In genomic region chr21:43106965-43107793, GRCh38 we compare ENCODE assay signal across 8 cellular contexts. TPM values are rescaled to one million over a fixed set of nuclear protein-coding genes. Genes with fewer than 3 reads are reported as not detected.
DNase-seq lines count a peak whose midpoint lies in the region; ATAC-seq, FAIRE-seq and TF ChIP-seq lines count a peak whose summit lies in the region.
"Not testable (repeated sequence)": the region's sequence is repeated elsewhere in the genome, so short reads cannot be mapped to it uniquely, and the experiment has no call there.

Gene U2AF1, minus strand, starts transcription at chr21:43107570. Its CDS starts 76 bp downstream, at chr21:43107494.

- not testable (repeated sequence) for H3K36me3 Mint-ChIP-seq in neural crest cell (ENCODE audit: low read depth)

- BruUV-seq in K562 (replicated peaks; lab: Mats Ljungman, UMichigan): TSS peak; percentile 49

- not testable (repeated sequence) for H3K4me1 ChIP-seq in DND-41 (ENCODE audit: insufficient read depth, low read length); K562 (replicated peaks in 1 of 2; ENCODE audit: control insufficient read depth in 2 of 2, insufficient read depth in 2 of 2, low read length in 2 of 2); cardiac muscle cell (ENCODE audit: low read depth)

- in situ Hi-C loops in K562 (cut with MboI): loop anchor here (25.0 kb wide), 1 partner anchor 195 kb away; no protein-coding TSS in a partner anchor

- TF ChIP-seq RAD21 in K562 (CRISPR knock-in tag; conservative IDR thresholded peaks at IDR 0.05 in 1 of 2, IDR thresholded peaks at IDR 0.05 in 1 of 2): not testable (repeated sequence)

- not testable (repeated sequence) for H2AFZ ChIP-seq in DND-41 (ENCODE audit: low read depth, low read length); K562 (ENCODE audit: low read depth, low read length)

- not testable (repeated sequence) for H4K20me1 ChIP-seq in DND-41 (ENCODE audit: insufficient read depth, low read length); K562 (replicated peaks; ENCODE audit: control insufficient read depth, insufficient read depth, low read length)

- H3K36me3 ChIP-seq in DND-41 (ENCODE audit: insufficient read depth, low read length); K562 (ENCODE audit: control insufficient read depth, insufficient read depth, low read length); cardiac muscle cell: not testable (repeated sequence)

- intact Hi-C loops in K562 (cut with micrococcal nuclease): not testable (repeated sequence)

- not testable (repeated sequence) for H3K27me3 Mint-ChIP-seq in neural crest cell (ENCODE audit: low read depth)

- H3K27me3 ChIP-seq in DND-41 (ENCODE audit: insufficient read depth, low read length, poor library complexity); K562 (ENCODE audit: control insufficient read depth in 2 of 2, insufficient read depth in 2 of 2, low read length in 2 of 2); cardiac muscle cell: not testable (repeated sequence)

- POLR2A ChIA-PET in K562 (lab: Yijun Ruan, JAX): not testable (repeated sequence)

- not testable (repeated sequence) for H3K9me3 Mint-ChIP-seq in neural crest cell

- not testable (repeated sequence) for TF ChIP-seq CTCF in DND-41 (IDR thresholded peaks at IDR 0.05; ENCODE audit: borderline replicate concordance, extremely low read depth, low read length, poor library complexity, severe bottlenecking); K562 (IDR thresholded peaks at IDR 0.05 in 2 of 3, conservative IDR thresholded peaks at IDR 0.05 in 1 of 3; ENCODE audit: insufficient read depth in 2 of 3, low read depth in 1 of 3, low read length in 3 of 3); cardiac muscle cell (IDR thresholded peaks at IDR 0.05; ENCODE audit: low read depth, low read length); neural crest cell (conservative IDR thresholded peaks at IDR 0.05)

- peak; percentile 88 for ATAC-seq in DND-41 (ENCODE audit: insufficient read depth, low read depth)
- ATAC-seq in GM21717 (IDR thresholded peaks at IDR 0.05; ENCODE audit: unreplicated experiment): peak; percentile 50
- ATAC-seq in HG03457 (IDR thresholded peaks at IDR 0.05; ENCODE audit: unreplicated experiment): peak; percentile 53
- peak; percentile 89 for ATAC-seq in K562

- CTCF ChIA-PET in K562 (lab: Yijun Ruan, JAX; ENCODE audit: low intra/inter-chr PET ratio): not testable (repeated sequence)

- H3K27ac Mint-ChIP-seq in neural crest cell (ENCODE audit: unreplicated experiment): not testable (repeated sequence)

- H3K4me1 Mint-ChIP-seq in neural crest cell: not testable (repeated sequence)

- not testable (repeated sequence) for TF ChIP-seq EP300 in K562 (IDR thresholded peaks at IDR 0.05; ENCODE audit: low read length)

- peak; percentile 77 for DNase-seq in DND-41
- DNase-seq in T-helper 22 cell (ENCODE audit: low read depth): peak; percentile 71
- peak in 3 of 4 experiments; percentile 19 to 25 (median 22) for DNase-seq in K562 (ENCODE audit: extremely low read depth in 1 of 4, low spot score in 3 of 4)
- peak in 1 of 2 donors; percentile 0 for DNase-seq in cardiac muscle cell (ENCODE audit: low read depth in 1 of 2, low spot score in 1 of 2)
- DNase-seq in neural crest cell (ENCODE audit: low read depth, low spot score): peak; percentile 16
- DNase-seq in stimulated activated CD8-positive, alpha-beta memory T cell treated with anti-CD3 and anti-CD28 coated beads, Interleukin-4, amount 100 ng/mL, for 48 hours: peak; percentile 79

- no CpG with 5 or more reads among the region's 107 CpGs for WGBS in K562 (ENCODE audit: insufficient coverage, low coverage, missing lambda C conversion rate)

- TF ChIP-seq POLR2A in K562 (conservative IDR thresholded peaks at IDR 0.05): not testable (repeated sequence)

- H3K9me1 ChIP-seq in K562 (ENCODE audit: control insufficient read depth, insufficient read depth, low read length): not testable (repeated sequence)

- not testable (repeated sequence) for H3K79me2 ChIP-seq in DND-41 (ENCODE audit: insufficient read depth, low read length); K562 (ENCODE audit: control insufficient read depth, insufficient read depth, low read length)

- FAIRE-seq in K562 (lab: Jason Lieb, UNC): peak; percentile 70

- H3K4me2 ChIP-seq in DND-41 (ENCODE audit: insufficient read depth, low read length); K562 (ENCODE audit: insufficient read depth, low read length): not testable (repeated sequence)

- H3K9me3 ChIP-seq in DND-41 (ENCODE audit: insufficient read depth, low read length, severe bottlenecking); K562 (replicated peaks; ENCODE audit: control insufficient read depth, insufficient read depth, low read depth, low read length); cardiac muscle cell (ENCODE audit: low read depth): not testable (repeated sequence)

- peak within 1 kb of the TSS; percentile 55 for H3K9ac ChIP-seq in DND-41 (ENCODE audit: low read depth, low read length)
- peak within 1 kb of the TSS; percentile 63 to 88; a peak in 3 of 4 replicates for H3K9ac ChIP-seq in K562 (ENCODE audit: insufficient read depth in 1 of 2, low read depth in 2 of 2, low read length in 2 of 2)

- peak within 1 kb of the TSS in 1 of 2 experiments; percentile 55; a peak in 2 of 4 replicates for H3K4me3 ChIP-seq in DND-41 (ENCODE audit: low read depth in 1 of 2, low read length in 2 of 2)
- H3K4me3 ChIP-seq in K562: peak within 1 kb of the TSS; percentile 42
- peak within 1 kb of the TSS; percentile 40 for H3K4me3 ChIP-seq in cardiac muscle cell

- H3K27ac ChIP-seq in DND-41 (ENCODE audit: low read length) (peak within 1 kb of the TSS; percentile 63; the same call in 1 of the 2 replicates), K562 (ENCODE audit: extremely low read depth, low read depth, low read length) (peak within 1 kb of the TSS; percentile 72; the same call in 2 of the 3 replicates), cardiac muscle cell (peak within 1 kb of the TSS; percentile 82)

- H3K4me3 Mint-ChIP-seq in neural crest cell: not testable (repeated sequence)

TF ChIP-seq in K562, 482 proteins besides CTCF, POLR2A, EP300 and RAD21:
- peak; percentile 29; the same call in 1 of the 2 replicates for TF ChIP-seq ZFX (CRISPR knock-in tag; IDR thresholded peaks at IDR 0.05)
- TF ChIP-seq CREM (IDR thresholded peaks at IDR 0.05; ENCODE audit: low read depth): peak; percentile 87
- TF ChIP-seq EP400 (IDR thresholded peaks at IDR 0.05): peak; percentile 42; the same call in 1 of the 2 replicates
- peak; percentile 55; the same call in 1 of the 2 replicates for TF ChIP-seq POLR2G (IDR thresholded peaks at IDR 0.05; ENCODE audit: low read depth, low read length)
- TF ChIP-seq ATF1 (CRISPR knock-in tag; IDR thresholded peaks at IDR 0.05): peak; percentile 73
- not testable (repeated sequence) for TF ChIP-seq ATF1 (tag; IDR thresholded peaks at IDR 0.05); CREB1 (CRISPR knock-in tag; IDR thresholded peaks at IDR 0.05)
- TF ChIP-seq RBFOX2 (IDR thresholded peaks at IDR 0.05; ENCODE audit: low read depth, low read length): peak; percentile 61
- TF ChIP-seq CREB1 (IDR thresholded peaks at IDR 0.05): peak; percentile 69

RNA-seq across cellular contexts. Expression of gene U2AF1, which starts in this region (rescaled TPM):
- 93.3 and 227 TPM in 2 replicates for total RNA-seq in K562 (2011; cell fraction: chromatin; rRNA removed; ENCODE audit: low replicate concordance)
- total RNA-seq in K562 (2011; cell fraction: nucleolus; rRNA removed): 57.0 and 64.3 TPM in 2 replicates
- 127 and 246 TPM in 2 replicates for total RNA-seq in K562 (2011; cell fraction: nucleoplasm; rRNA removed)
- total RNA-seq in K562 (2014; rRNA removed) (60.1 and 95.6 TPM in 2 replicates), K562 (2014; rRNA removed; fragmentation: Illumina TruSeq; extraction: Trizol) (36.3 and 47.7 TPM in 2 replicates), K562 (2015; rRNA removed; fragmentation: Illumina TruSeq; extraction: Trizol) (43.9 and 44.9 TPM in 2 replicates), K562 (2021) (27.2 and 29.6 TPM in 2 replicates), cardiac muscle cell (13.9 and 46.0 TPM in 2 replicates), neural crest cell (17.6 and 37.5 TPM in 2 replicates)
- polyA plus RNA-seq in K562 (2011; rRNA removed) (27.5 and 30.9 TPM in 2 replicates), K562 (2014; fragmentation: Illumina TruSeq; extraction: Trizol) (194 and 205 TPM in 2 replicates), K562 (2014; fragmentation: Nextera tagmentation; extraction: Ambion mirVana) (10 to 100 TPM; 87.0 to 88.1 TPM), K562 (2014; rRNA removed) (173 and 213 TPM in 2 replicates), cardiac muscle cell (73.3 and 83.8 TPM in 2 replicates)
- polyA plus RNA-seq in K562 (2011; cell fraction: cytosol; rRNA removed): 68.1 and 141 TPM in 2 replicates
- 91.0 and 91.7 TPM in 2 replicates for polyA plus RNA-seq in K562 (2011; cell fraction: nucleus; rRNA removed)
- polyA plus RNA-seq in K562 (2012): 114 and 185 TPM in 2 replicates
- polyA minus RNA-seq in K562 (2011; rRNA and poly(A)+ RNA removed): 57.0 and 63.3 TPM in 2 replicates
- 7.6 and 12.4 TPM in 2 replicates for polyA minus RNA-seq in K562 (2011; cell fraction: cytosol; rRNA and poly(A)+ RNA removed)
- polyA minus RNA-seq in K562 (2011; cell fraction: nucleus; rRNA and poly(A)+ RNA removed): 51.2 and 97.9 TPM in 2 replicates
